33 cellular contexts compared by ENCODE assay signal in genomic region chr2:241265506-241265905, GRCh38.
"Had no signal": no experiment of that assay in that cellular context is flagged by ENCODE, and none has a peak within 500 bp of the region (broad histone marks: within the 10 kb centered on the region; RNA-seq: fewer than 3 reads in every experiment).

No MANE protein-coding gene starts in this region.

- H3K9me3 Mint-ChIP-seq: activated B cell treated with CpG ODN at 0.5 μM for 24 hours; activated CD8-positive, alpha-beta T cell treated with anti-CD3 and anti-CD28 coated beads for 36 hours; activated naive CD4-positive, alpha-beta T cell treated with anti-CD3 and anti-CD28 coated beads, Interleukin-2, amount 10 ng/mL, durations not matched to agents 7 days and 5 days; activated naive CD4-positive, alpha-beta T cell treated with anti-CD3 and anti-CD28 coated beads, Interleukin-2, amount 50 U/mL, for 72 hours; activated naive CD8-positive, alpha-beta T cell treated with anti-CD3 and anti-CD28 coated beads, Interleukin-2, amount 10 ng/mL, durations not matched to agents 7 days and 5 days; activated T-cell treated with anti-CD3 and anti-CD28 coated beads, Interleukin-2, amount 50 U/mL, for 24 hours; activated T-cell treated with anti-CD3 and anti-CD28 coated beads, Interleukin-2, amount 50 U/mL, for 72 hours; brain; T-helper 2 cell treated with Interferon-gamma antibody and Interleukin-4, amounts not matched to agents 5 μg/mL and 100 μg/mL, for 36 hours had no signal

- H3K4me3 ChIP-seq: ascending aorta, breast epithelium, cardiac muscle cell, colonic mucosa, esophagus squamous epithelium, gastroesophageal sphincter had no signal

- DNase-seq: activated B cell treated with CpG ODN at 0.5 μM for 24 hours; activated CD4-positive, alpha-beta T cell treated with anti-CD3 and anti-CD28 coated beads for 48 hours; activated CD4-positive, alpha-beta T cell treated with anti-CD3 and anti-CD28 coated beads, Interleukin-2, amount 50 U/mL, for 1 hour; activated CD4-positive, alpha-beta T cell treated with anti-CD3 and anti-CD28 coated beads, Interleukin-2, amount 50 U/mL, for 48 hours; activated CD8-positive, alpha-beta memory T cell treated with anti-CD3 and anti-CD28 coated beads for 24 hours; activated CD8-positive, alpha-beta memory T cell treated with anti-CD3 and anti-CD28 coated beads, Interleukin-2, amount 50 U/mL, for 4 hours; activated CD8-positive, alpha-beta T cell treated with anti-CD3 and anti-CD28 coated beads for 36 hours; activated gamma-delta T cell; activated naive CD4-positive, alpha-beta T cell; activated naive CD4-positive, alpha-beta T cell treated with anti-CD3 and anti-CD28 coated beads, Interleukin-2, amount 10 ng/mL, durations not matched to agents 7 days and 5 days; activated naive CD8-positive, alpha-beta T cell treated with anti-CD3 and anti-CD28 coated beads, Interleukin-2, amount 10 ng/mL, durations not matched to agents 7 days and 5 days; activated T-cell treated with anti-CD3 and anti-CD28 coated beads for 4 hours; activated T-cell treated with anti-CD3 and anti-CD28 coated beads, Interleukin-2, amount 50 U/mL, for 24 hours; activated T-cell treated with anti-CD3 and anti-CD28 coated beads, Interleukin-2, amount 50 U/mL, for 72 hours; central memory CD4-positive, alpha-beta T cell; cerebellar nuclear complex; colonic mucosa; effector CD8-positive, alpha-beta T cell; esophagus squamous epithelium; foreskin melanocyte; T-helper 1 cell; T-helper 17 cell; T1000; WERI-Rb-1 had no signal

- ATAC-seq: activated CD4-positive, CD25-positive, alpha-beta regulatory T cell treated with anti-CD3 and anti-CD28 coated beads, Interleukin-2, amount 50 U/mL, for 24 hours; activated CD8-positive, alpha-beta T cell treated with anti-CD3 and anti-CD28 coated beads for 36 hours; activated naive CD4-positive, alpha-beta T cell treated with anti-CD3 and anti-CD28 coated beads, Interleukin-2, amount 50 U/mL, for 72 hours; activated T-cell treated with anti-CD3 and anti-CD28 coated beads, Interleukin-2, amount 50 U/mL, for 72 hours; gastroesophageal sphincter; T-helper 17 cell had no signal

- H3K27ac ChIP-seq: ascending aorta, breast epithelium, cardiac muscle cell, colonic mucosa, epithelial cell of prostate, esophagus squamous epithelium, gastroesophageal sphincter, WERI-Rb-1 had no signal

- H3K27me3 Mint-ChIP-seq: activated B cell treated with CpG ODN at 0.5 μM for 24 hours; activated CD8-positive, alpha-beta T cell treated with anti-CD3 and anti-CD28 coated beads for 36 hours; activated naive CD4-positive, alpha-beta T cell treated with anti-CD3 and anti-CD28 coated beads, Interleukin-2, amount 10 ng/mL, durations not matched to agents 7 days and 5 days; activated naive CD8-positive, alpha-beta T cell treated with anti-CD3 and anti-CD28 coated beads, Interleukin-2, amount 10 ng/mL, durations not matched to agents 7 days and 5 days; activated T-cell treated with anti-CD3 and anti-CD28 coated beads, Interleukin-2, amount 50 U/mL, for 24 hours; brain; T-helper 17 cell had no signal

- H3K27me3 ChIP-seq: ascending aorta, breast epithelium, cardiac muscle cell, colonic mucosa, esophagus squamous epithelium, gastroesophageal sphincter had no signal

- H3K9me3 ChIP-seq: ascending aorta, breast epithelium, colonic mucosa, esophagus squamous epithelium, gastroesophageal sphincter had no signal

- H3K4me3 Mint-ChIP-seq: activated B cell treated with CpG ODN at 0.5 μM for 24 hours; activated CD8-positive, alpha-beta T cell treated with anti-CD3 and anti-CD28 coated beads for 36 hours; activated naive CD4-positive, alpha-beta T cell treated with anti-CD3 and anti-CD28 coated beads, Interleukin-2, amount 10 ng/mL, durations not matched to agents 7 days and 5 days; activated naive CD8-positive, alpha-beta T cell treated with anti-CD3 and anti-CD28 coated beads, Interleukin-2, amount 10 ng/mL, durations not matched to agents 7 days and 5 days; activated T-cell treated with anti-CD3 and anti-CD28 coated beads, Interleukin-2, amount 50 U/mL, for 24 hours; activated T-cell treated with anti-CD3 and anti-CD28 coated beads, Interleukin-2, amount 50 U/mL, for 72 hours; brain; T-helper 17 cell; T-helper 2 cell treated with Interferon-gamma antibody and Interleukin-4, amounts not matched to agents 5 μg/mL and 100 μg/mL, for 36 hours had no signal

- H3K27ac Mint-ChIP-seq: activated B cell treated with CpG ODN at 0.5 μM for 24 hours; activated CD8-positive, alpha-beta T cell treated with anti-CD3 and anti-CD28 coated beads for 36 hours; activated naive CD4-positive, alpha-beta T cell treated with anti-CD3 and anti-CD28 coated beads, Interleukin-2, amount 10 ng/mL, durations not matched to agents 7 days and 5 days; activated naive CD4-positive, alpha-beta T cell treated with anti-CD3 and anti-CD28 coated beads, Interleukin-2, amount 50 U/mL, for 72 hours; activated naive CD8-positive, alpha-beta T cell treated with anti-CD3 and anti-CD28 coated beads, Interleukin-2, amount 10 ng/mL, durations not matched to agents 7 days and 5 days; activated T-cell treated with anti-CD3 and anti-CD28 coated beads, Interleukin-2, amount 50 U/mL, for 24 hours; activated T-cell treated with anti-CD3 and anti-CD28 coated beads, Interleukin-2, amount 50 U/mL, for 72 hours; brain; T-helper 17 cell; T-helper 2 cell treated with Interferon-gamma antibody and Interleukin-4, amounts not matched to agents 5 μg/mL and 100 μg/mL, for 36 hours had no signal
